Comparison of ENCODE assay signal across 27 cellular contexts in genomic region chr17:5638596-5638995, GRCh38.
"Had no signal": no experiment of that assay in that cellular context is flagged by ENCODE, and none has a peak within 500 bp of the region (broad histone marks: within the 10 kb centered on the region; RNA-seq: fewer than 3 reads in every experiment).

No MANE protein-coding gene starts in this region.

- H3K4me1 ChIP-seq: ascending aorta, body of pancreas, SJCRH30 had no signal

- ATAC-seq: activated naive CD4-positive, alpha-beta T cell treated with anti-CD3 and anti-CD28 coated beads, Interleukin-2, amount 50 U/mL, for 72 hours; activated naive CD8-positive, alpha-beta T cell treated with anti-CD3 and anti-CD28 coated beads, Interleukin-2, amount 50 U/mL, for 24 hours; activated T-cell treated with anti-CD3 and anti-CD28 coated beads, Interleukin-2, amount 50 U/mL, for 4 hours; body of pancreas had no signal

- DNase-seq: activated CD4-positive, alpha-beta memory T cell treated with anti-CD3 and anti-CD28 coated beads for 36 hours; activated CD4-positive, alpha-beta T cell treated with anti-CD3 and anti-CD28 coated beads, Interleukin-2, amount 10 ng/mL, durations not matched to agents 7 days and 5 days; activated CD4-positive, CD25-positive, alpha-beta regulatory T cell; activated CD8-positive, alpha-beta memory T cell treated with anti-CD3 and anti-CD28 coated beads for 24 hours; activated effector memory CD4-positive, alpha-beta T cell treated with anti-CD3 and anti-CD28 coated beads, Interleukin-2, amount 50 U/mL, for 16 hours; activated naive CD4-positive, alpha-beta T cell treated with Interleukin-2 at 50 U/mL for 16 hours; activated naive CD8-positive, alpha-beta T cell treated with anti-CD3 and anti-CD28 coated beads, Interleukin-2, amount 50 U/mL, for 24 hours; activated T-cell treated with anti-CD3 and anti-CD28 coated beads, Interleukin-2, amount 50 U/mL, for 4 hours; amniotic stem cell; body of pancreas; MG63; MV-4-11; NCI-H1092 treated with DMSO at 0.1 percent for 48 hours; NCI-H1417 treated with DMSO at 0.1 percent for 48 hours; NCI-H1694; NCI-H2029; NCI-H2107; NCI-H2171 treated with DMSO at 0.1 percent for 48 hours; NCI-H226; NCI-H526; SJCRH30; SK-N-SH; T-helper 1 cell had no signal

- H3K9me3 ChIP-seq: ascending aorta, body of pancreas, MG63, SJCRH30, SK-N-SH had no signal

- H3K9ac ChIP-seq: KMS-11, SK-N-SH had no signal

- H3K4me3 ChIP-seq: ascending aorta, body of pancreas, MG63, SJCRH30 had no signal

- H3K4me2 ChIP-seq: KMS-11, SK-N-SH had no signal

- H3K36me3 ChIP-seq: ascending aorta, MG63, SJCRH30 had no signal

- H3K27me3 ChIP-seq: ascending aorta, body of pancreas, MG63, SJCRH30 had no signal

- H3K27ac ChIP-seq: ascending aorta, body of pancreas, KMS-11, SJCRH30, VCaP had no signal
